Comparison of ENCODE assay signal across 1 cellular context in the genomic region with DNA sequence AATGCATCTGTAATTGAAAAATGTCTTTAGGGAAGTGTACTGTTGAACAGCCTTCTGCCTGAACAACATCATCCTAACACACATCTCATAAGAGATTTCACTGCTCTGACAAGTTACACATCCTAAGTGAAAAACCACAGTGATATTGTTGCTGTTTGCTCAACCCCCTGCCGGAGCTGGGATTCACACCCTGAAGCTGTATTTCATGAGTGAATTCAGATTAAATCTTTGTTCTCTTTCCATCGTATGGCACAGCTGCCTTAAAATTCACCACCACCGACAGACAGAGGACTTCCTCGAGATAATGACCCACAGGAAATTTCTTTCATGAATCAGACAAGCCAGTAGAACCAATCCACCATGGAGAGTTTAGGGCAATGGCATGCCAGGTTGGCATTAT.
TF ChIP-seq lines count a peak whose summit lies in the region.

No MANE protein-coding gene starts in this region.

TF ChIP-seq in GM23338, 12 proteins besides CTCF, POLR2A, EP300 and RAD21 (continued from another document):
- TF ChIP-seq, protein P1, sequence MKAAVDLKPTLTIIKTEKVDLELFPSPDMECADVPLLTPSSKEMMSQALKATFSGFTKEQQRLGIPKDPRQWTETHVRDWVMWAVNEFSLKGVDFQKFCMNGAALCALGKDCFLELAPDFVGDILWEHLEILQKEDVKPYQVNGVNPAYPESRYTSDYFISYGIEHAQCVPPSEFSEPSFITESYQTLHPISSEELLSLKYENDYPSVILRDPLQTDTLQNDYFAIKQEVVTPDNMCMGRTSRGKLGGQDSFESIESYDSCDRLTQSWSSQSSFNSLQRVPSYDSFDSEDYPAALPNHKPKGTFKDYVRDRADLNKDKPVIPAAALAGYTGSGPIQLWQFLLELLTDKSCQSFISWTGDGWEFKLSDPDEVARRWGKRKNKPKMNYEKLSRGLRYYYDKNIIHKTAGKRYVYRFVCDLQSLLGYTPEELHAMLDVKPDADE (IDR thresholded peaks at IDR 0.05) = no peak
